Comparison of ENCODE assay signal across 8 cellular contexts in genomic region chr4:138199568-138200235, GRCh38. TPM values are rescaled to one million over a fixed set of nuclear protein-coding genes. Genes with fewer than 3 reads are reported as not detected.
DNase-seq lines count a peak whose midpoint lies in the region; ATAC-seq and TF ChIP-seq lines count a peak whose summit lies in the region.

No MANE protein-coding gene starts in this region.

- H3K9me3 Mint-ChIP-seq in WTC11 (no peaks in the 10 kb centered on the region), mesothelial cell of epicardium (no peaks in the 10 kb centered on the region)

- H3K4me1 Mint-ChIP-seq in WTC11 = peaks cover 21% of the 10 kb centered on the region
- H3K4me1 Mint-ChIP-seq in mesothelial cell of epicardium = peaks cover 12% of the 10 kb centered on the region

- no peaks in the 10 kb centered on the region for H3K27me3 Mint-ChIP-seq in WTC11 (ENCODE audit: low read depth)
- no peaks in the 10 kb centered on the region for H3K27me3 Mint-ChIP-seq in mesothelial cell of epicardium (ENCODE audit: low read depth)

- ATAC-seq in GM19324 (IDR thresholded peaks at IDR 0.05; ENCODE audit: low FRiP score, unreplicated experiment) (peak; percentile 85), HG03095 (IDR thresholded peaks at IDR 0.05; ENCODE audit: unreplicated experiment) (peak; percentile 60), WTC11 (peak; percentile 66)

- CTCF ChIA-PET in WTC11 (lab: Charles Lee) = no interaction called here

- POLR2A ChIA-PET in WTC11 (lab: Charles Lee) = interaction anchor here (0.6 kb wide), 1 partner anchor 38 kb away, joined by 3 read pairs; no protein-coding TSS in a partner anchor

- H3K27ac Mint-ChIP-seq in WTC11 (peak overlapping the region; percentile 97), mesothelial cell of epicardium (peak overlapping the region; percentile 79)

- no peak overlapping the region for H3K4me3 Mint-ChIP-seq in WTC11
- H3K4me3 Mint-ChIP-seq in mesothelial cell of epicardium = no peak overlapping the region

- no peaks in the 10 kb centered on the region for H3K36me3 Mint-ChIP-seq in WTC11
- no peaks in the 10 kb centered on the region for H3K36me3 Mint-ChIP-seq in mesothelial cell of epicardium

- DNase-seq in WTC11 (ENCODE audit: low spot score) = no peak
- DNase-seq in mesothelial cell of epicardium (ENCODE audit: low spot score in 2 of 2, unreplicated experiment in 2 of 2) = no peak
- no peak for DNase-seq in activated CD4-positive, alpha-beta T cell treated with anti-CD3 and anti-CD28 coated beads for 48 hours
- DNase-seq in stimulated activated CD4-positive, alpha-beta T cell treated with anti-CD3 and anti-CD28 coated beads, Interleukin-15, amount 100 ng/mL, for 24 hours = no peak
- no peak for DNase-seq in cerebellar cortex (ENCODE audit: low spot score)
- no peak for DNase-seq in amniotic stem cell (lab: John Stamatoyannopoulos, UW)

- TF ChIP-seq CTCF in WTC11 (IDR thresholded peaks at IDR 0.05) (no peak), mesothelial cell of epicardium (IDR thresholded peaks at IDR 0.05; ENCODE audit: unreplicated experiment) (no peak)

TF ChIP-seq in WTC11, 78 proteins besides CTCF, POLR2A, EP300 and RAD21:
- TF ChIP-seq GABPB1 (CRISPR knock-in tag; IDR thresholded peaks at IDR 0.05) = peak; percentile 97
- no peak for TF ChIP-seq SMAD3 (CRISPR knock-in tag; IDR thresholded peaks at IDR 0.05; ENCODE audit: borderline replicate concordance)
- no peak for TF ChIP-seq IRF2 (CRISPR knock-in tag; IDR thresholded peaks at IDR 0.05; ENCODE audit: borderline replicate concordance, low read depth)

RNA-seq across cellular contexts. Expression of gene SLC7A11, which starts 42.4 kb away (rescaled TPM):
- total RNA-seq in WTC11 (2021) (4.8 to 10.1 TPM (median 5.0 TPM) in 3 replicates), mesothelial cell of epicardium (2.8 to 3.4 TPM (median 3.0 TPM) in 3 replicates)
